Comparison of ENCODE assay signal across 12 cellular contexts in genomic region chr15:26771917-26772587, GRCh38. TPM values are rescaled to one million over a fixed set of nuclear protein-coding genes. Genes with fewer than 3 reads are reported as not detected.
DNase-seq lines count a peak whose midpoint lies in the region; ATAC-seq and TF ChIP-seq lines count a peak whose summit lies in the region.
"Had no signal": no experiment of that assay in that cellular context is flagged by ENCODE, and none has a peak within 500 bp of the region (broad histone marks: within the 10 kb centered on the region; RNA-seq: fewer than 3 reads in every experiment).

No MANE protein-coding gene starts in this region.

- DNase-seq in COR-L47 (lab: John Stamatoyannopoulos, UW): peak; percentile 40
- DNase-seq in NCI-H2171 treated with DMSO at 0.1 percent for 48 hours (lab: John Stamatoyannopoulos, UW): peak; percentile 41
- no peak for DNase-seq in osteocyte (ENCODE audit: extremely low spot score, unreplicated experiment)
- DNase-seq in NCI-H128 (lab: John Stamatoyannopoulos, UW; ENCODE audit: unreplicated experiment): no peak
- no peak for DNase-seq in activated effector memory CD4-positive, alpha-beta T cell treated with anti-CD3 and anti-CD28 coated beads, Interleukin-2, amount 50 U/mL, for 16 hours
- DNase-seq: DND-41 had no signal

- peak overlapping the region; percentile 68 for H3K4me3 Mint-ChIP-seq in osteocyte (ENCODE audit: unreplicated experiment)
- H3K4me3 Mint-ChIP-seq: IgD-negative memory B cell, memory B cell had no signal

- TF ChIP-seq CTCF in gastroesophageal sphincter (IDR thresholded peaks at IDR 0.05): no peak
- no peak for TF ChIP-seq CTCF in osteocyte (IDR thresholded peaks at IDR 0.05)

- peak overlapping the region; percentile 2 to 62 for H3K4me3 ChIP-seq in gastroesophageal sphincter

- H3K27me3 Mint-ChIP-seq in osteocyte (ENCODE audit: unreplicated experiment): peaks cover 52% of the 10 kb centered on the region

- no peak for TF ChIP-seq POLR2A in gastroesophageal sphincter (IDR thresholded peaks at IDR 0.05)

- peaks cover 0 to 23% (median 9%) of the 10 kb centered on the region in 3 donors for H3K4me1 ChIP-seq in gastroesophageal sphincter

- H3K27ac ChIP-seq in gastroesophageal sphincter: no peak overlapping the region

- H3K27ac Mint-ChIP-seq in osteocyte (ENCODE audit: unreplicated experiment): no peak overlapping the region
- H3K27ac Mint-ChIP-seq: memory B cell had no signal

- no CpG with 5 or more reads among the region's 60 CpGs for WGBS in gastroesophageal sphincter (ENCODE audit: low coverage in 1 of 2), 2 donors

- H3K27me3 ChIP-seq in gastroesophageal sphincter: peaks cover 77% of the 10 kb centered on the region

- peak; percentile 44 for ATAC-seq in gastroesophageal sphincter
- ATAC-seq in HG02884 (IDR thresholded peaks at IDR 0.05; ENCODE audit: unreplicated experiment): no peak
- no peak for ATAC-seq in HG03175 (IDR thresholded peaks at IDR 0.05; ENCODE audit: unreplicated experiment)

- no peaks in the 10 kb centered on the region for H3K9me3 ChIP-seq in gastroesophageal sphincter

- H3K36me3 ChIP-seq in gastroesophageal sphincter: no peaks in the 10 kb centered on the region

- H3K4me1 Mint-ChIP-seq in osteocyte (ENCODE audit: unreplicated experiment): peaks cover 8% of the 10 kb centered on the region
- H3K4me1 Mint-ChIP-seq: memory B cell had no signal

- H3K36me3 Mint-ChIP-seq in osteocyte (ENCODE audit: unreplicated experiment): no peaks in the 10 kb centered on the region
- H3K36me3 Mint-ChIP-seq: memory B cell had no signal

- H3K9me3 Mint-ChIP-seq in osteocyte (ENCODE audit: unreplicated experiment): no peaks in the 10 kb centered on the region

- TF ChIP-seq EP300 in gastroesophageal sphincter (IDR thresholded peaks at IDR 0.05): no peak

RNA-seq across cellular contexts. Expression of gene GABRB3, which starts 0.8 kb away (rescaled TPM):
- total RNA-seq in gastroesophageal sphincter: 1 to 10 TPM; 2.4 to 4.3 (median 3.6) TPM
- total RNA-seq in osteocyte: 7.4 and 9.7 TPM in 2 replicates
- total RNA-seq: T-helper 2 cell treated with Interferon-gamma antibody and Interleukin-4, amounts not matched to agents 100 ng/mL and 5 ng/mL, for 36 hours had no signal

Comparison
In these comparisons a context has a peak if more than half of its experiments do, and no peak if none do; other contexts are left out.
1. DNase-seq: peak in COR-L47 (single experiment) and NCI-H2171 treated with DMSO at 0.1 percent for 48 hours (single experiment); none in osteocyte (single experiment), NCI-H128 (single experiment) and activated effector memory CD4-positive, alpha-beta T cell treated with anti-CD3 and anti-CD28 coated beads, Interleukin-2, amount 50 U/mL, for 16 hours (single experiment).